11 cellular contexts compared by ENCODE assay signal in genomic region chr3:108296239-108296638, GRCh38. TPM values are rescaled to one million over a fixed set of nuclear protein-coding genes. Genes with fewer than 3 reads are reported as not detected.
DNase-seq lines count a peak whose midpoint lies in the region; ATAC-seq, FAIRE-seq and TF ChIP-seq lines count a peak whose summit lies in the region.
"Had no signal": no experiment of that assay in that cellular context is flagged by ENCODE, and none has a peak within 500 bp of the region (broad histone marks: within the 10 kb centered on the region; RNA-seq: fewer than 3 reads in every experiment).

HHLA2 (plus strand) TSS chr3:108296548; CDS start chr3:108351814, 55,266 bp downstream.

- no peak within 1 kb of the TSS for H2BK120ac ChIP-seq in IMR-90 (ENCODE audit: low read depth, low read length)

- peaks cover 21 to 53% (median 39%) of the 10 kb centered on the region in 10 experiments for H3K4me1 ChIP-seq in BLaER1 treated with 17β-estradiol and CSF1 and Interleukin-3, amounts not matched to agents 10 nM and 100 nM
- peaks cover 2% of the 10 kb centered on the region for H3K4me1 ChIP-seq in IMR-90 (ENCODE audit: control insufficient read depth, insufficient read depth, low read length)

- H3K4ac ChIP-seq in IMR-90 (ENCODE audit: low read depth, low read length), result no peak within 1 kb of the TSS

- POLR2A ChIA-PET in IMR-90 (lab: Charles Lee; ENCODE audit: unreplicated experiment), result no interaction called here

- H2AK5ac ChIP-seq in IMR-90 (ENCODE audit: low read depth, low read length), result no peak within 1 kb of the TSS

- H2AFZ ChIP-seq in IMR-90 (replicated peaks; ENCODE audit: low read length, poor library complexity), result no peak within 1 kb of the TSS

- no peak within 1 kb of the TSS for H3K9ac ChIP-seq in BLaER1 treated with 17β-estradiol and CSF1 and Interleukin-3, amounts not matched to agents 10 nM and 100 nM
- no peak within 1 kb of the TSS for H3K9ac ChIP-seq in IMR-90 (ENCODE audit: low read depth, low read length)
- H3K9ac ChIP-seq: SK-N-SH had no signal

- H3K14ac ChIP-seq in IMR-90 (replicated peaks; ENCODE audit: low read depth, low read length), result no peak within 1 kb of the TSS

- CTCF ChIA-PET in IMR-90 (lab: Yijun Ruan, JAX), result interaction anchor here (0.6 kb wide), 1 partner anchor 25 kb away, joined by 3 read pairs; no protein-coding TSS in a partner anchor

- no peaks in the 10 kb centered on the region for H4K20me1 ChIP-seq in BLaER1 treated with 17β-estradiol and CSF1 and Interleukin-3, amounts not matched to agents 10 nM and 100 nM
- no peaks in the 10 kb centered on the region for H4K20me1 ChIP-seq in IMR-90 (ENCODE audit: insufficient read depth, low read length)

- H4K5ac ChIP-seq in IMR-90 (ENCODE audit: low read depth, low read length), result no peak within 1 kb of the TSS

- H3K36me3 ChIP-seq in BLaER1 treated with 17β-estradiol and CSF1 and Interleukin-3, amounts not matched to agents 10 nM and 100 nM, result no peaks in the 10 kb centered on the region
- no peaks in the 10 kb centered on the region for H3K36me3 ChIP-seq in IMR-90 (ENCODE audit: control insufficient read depth, insufficient read depth, low read length)
- H3K36me3 ChIP-seq: esophagus muscularis mucosa had no signal

- H2BK5ac ChIP-seq in IMR-90 (ENCODE audit: low read depth, low read length, poor library complexity, severe bottlenecking), result no peak within 1 kb of the TSS

- FAIRE-seq in D721Med (lab: Jason Lieb, UNC), result no peak

- no peak within 1 kb of the TSS for H3K56ac ChIP-seq in IMR-90 (ENCODE audit: extremely low read depth, insufficient read depth, low read length)

- TF ChIP-seq RAD21 in IMR-90 (IDR thresholded peaks at IDR 0.05; ENCODE audit: low read length), result no peak

- DNase-seq in IMR-90 (peak; percentile 13), epithelial cell of proximal tubule (ENCODE audit: low read depth) (peak; percentile 64), posterior cingulate gyrus (no peak), inferior parietal cortex (ENCODE audit: extremely low spot score) (no peak), lower leg skin (ENCODE audit: low spot score in 2 of 2) (no peak), D721Med (ENCODE audit: insufficient read length, low spot score) (no peak)
- DNase-seq: activated gamma-delta T cell, SK-N-SH had no signal

- H2BK20ac ChIP-seq in IMR-90 (ENCODE audit: low read depth, low read length), result no peak within 1 kb of the TSS

- WGBS in IMR-90 (ENCODE audit: extremely low coverage in 2 of 2, insufficient read length in 1 of 2), 2 experiments, result no CpG with 5 or more reads among the region's 2 CpGs
- 67 to 75% methylated on average over 2 of the region's 2 CpGs for WGBS in lower leg skin, 2 donors

- BruUV-seq in IMR-90 (replicated peaks; lab: Mats Ljungman, UMichigan), result no TSS peak

- intact Hi-C loops in IMR-90 (cut with micrococcal nuclease), result no loop called here
- intact Hi-C loops in posterior cingulate gyrus (cut with DNase I), result no loop called here
- intact Hi-C loops in lower leg skin (cut with DNase I; ENCODE audit: low total_unique reads), result no loop called here

- no peak within 1 kb of the TSS for H4K91ac ChIP-seq in IMR-90 (ENCODE audit: insufficient read depth, low read depth, low read length)

- no peak within 1 kb of the TSS for H4K8ac ChIP-seq in IMR-90 (ENCODE audit: low read depth in 2 of 2, low read length in 2 of 2)

- peaks cover 3 to 9% (median 8%) of the 10 kb centered on the region in 11 experiments; a peak in 12 of 22 replicates for H3K9me3 ChIP-seq in BLaER1 treated with 17β-estradiol and CSF1 and Interleukin-3, amounts not matched to agents 10 nM and 100 nM (replicated peaks in 1 of 11)
- H3K9me3 ChIP-seq in IMR-90 (ENCODE audit: control insufficient read depth, insufficient read depth, low read length), result no peaks in the 10 kb centered on the region
- H3K9me3 ChIP-seq: esophagus muscularis mucosa, SK-N-SH had no signal

- H3K79me1 ChIP-seq in IMR-90 (ENCODE audit: low read depth in 1 of 2, low read length in 2 of 2), result no peaks in the 10 kb centered on the region

- ATAC-seq in GM19023 (IDR thresholded peaks at IDR 0.05; ENCODE audit: unreplicated experiment), result peak; percentile 34
- no peak for ATAC-seq in IMR-90 (ENCODE audit: low read depth)

- TF ChIP-seq POLR2A in IMR-90 (IDR thresholded peaks at IDR 0.05; ENCODE audit: low read depth, low read length) (no peak), lower leg skin (IDR thresholded peaks at IDR 0.05) (no peak)

- peak within 1 kb of the TSS in 6 of 11 experiments; percentile 62 to 93 (median 86); a peak in 10 of 22 replicates for H3K4me2 ChIP-seq in BLaER1 treated with 17β-estradiol and CSF1 and Interleukin-3, amounts not matched to agents 10 nM and 100 nM
- H3K4me2 ChIP-seq in IMR-90 (ENCODE audit: low read depth, low read length), result no peak within 1 kb of the TSS
- H3K4me2 ChIP-seq: SK-N-SH had no signal

- H3K18ac ChIP-seq in IMR-90 (ENCODE audit: low read depth, low read length), result no peak within 1 kb of the TSS

- no peak within 1 kb of the TSS for H2BK15ac ChIP-seq in IMR-90 (ENCODE audit: low read depth, low read length)

- H3K9me1 ChIP-seq in IMR-90 (ENCODE audit: insufficient read depth, low read length), result peaks cover 2% of the 10 kb centered on the region; the same call in 1 of the 2 replicates

- H3K4me3 ChIP-seq in BLaER1 treated with 17β-estradiol and CSF1 and Interleukin-3, amounts not matched to agents 10 nM and 100 nM, result no peak within 1 kb of the TSS
- H3K4me3 ChIP-seq in IMR-90 (ENCODE audit: insufficient read depth, low read depth, low read length), result no peak within 1 kb of the TSS
- H3K4me3 ChIP-seq in epithelial cell of proximal tubule (ENCODE audit: low read depth, low read length), result no peak within 1 kb of the TSS
- no peak within 1 kb of the TSS for H3K4me3 ChIP-seq in lower leg skin (ENCODE audit: low read depth, poor library complexity, severe bottlenecking)
- H3K4me3 ChIP-seq: esophagus muscularis mucosa had no signal

- peak within 1 kb of the TSS in 4 of 11 experiments; percentile 77 to 90 (median 87); a peak in 4 of 22 replicates for H3K27ac ChIP-seq in BLaER1 treated with 17β-estradiol and CSF1 and Interleukin-3, amounts not matched to agents 10 nM and 100 nM
- no peak within 1 kb of the TSS for H3K27ac ChIP-seq in IMR-90 (ENCODE audit: insufficient read depth, low read length)
- H3K27ac ChIP-seq: esophagus muscularis mucosa had no signal

- H3K23ac ChIP-seq in IMR-90 (ENCODE audit: low read depth, low read length), result no peak within 1 kb of the TSS

- dilution Hi-C loops in IMR-90 (cut with HindIII; ENCODE audit: low sequenced_read_pairs, unreplicated experiment), result no loop called here

- no peaks in the 10 kb centered on the region for H3K27me3 ChIP-seq in BLaER1 treated with 17β-estradiol and CSF1 and Interleukin-3, amounts not matched to agents 10 nM and 100 nM
- H3K27me3 ChIP-seq in IMR-90 (ENCODE audit: control insufficient read depth, insufficient read depth, low read length), result no peaks in the 10 kb centered on the region
- H3K27me3 ChIP-seq: esophagus muscularis mucosa had no signal

- TF ChIP-seq CTCF in IMR-90 (conservative IDR thresholded peaks at IDR 0.05; ENCODE audit: low read depth, low read length) (no peak), epithelial cell of proximal tubule (conservative IDR thresholded peaks at IDR 0.05; ENCODE audit: low read depth, low read length) (no peak), lower leg skin (IDR thresholded peaks at IDR 0.05) (no peak), D721Med (IDR thresholded peaks at IDR 0.05; ENCODE audit: insufficient read depth, missing control alignments) (no peak)

- H2AK9ac ChIP-seq in IMR-90 (replicated peaks; ENCODE audit: low read depth, low read length, poor library complexity), result no peak within 1 kb of the TSS

- in situ Hi-C loops in IMR-90 (cut with MboI; ENCODE audit: low sequenced_read_pairs), result no loop called here

TF ChIP-seq in IMR-90, 13 proteins besides CTCF, POLR2A, EP300 and RAD21:
- TF ChIP-seq RFX5 (IDR thresholded peaks at IDR 0.05; ENCODE audit: low read depth, low read length) (no peak), MAZ (IDR thresholded peaks at IDR 0.05; ENCODE audit: borderline replicate concordance, low read depth, low read length) (no peak), MXI1 (IDR thresholded peaks at IDR 0.05; ENCODE audit: borderline replicate concordance, low read depth, low read length) (no peak), CEBPB (IDR thresholded peaks at IDR 0.05; ENCODE audit: low read depth, low read length) (no peak), BHLHE40 (IDR thresholded peaks at IDR 0.05; ENCODE audit: low read depth, low read length) (no peak), SMC3 (IDR thresholded peaks at IDR 0.05; ENCODE audit: low read depth, low read length) (no peak), ELK1 (IDR thresholded peaks at IDR 0.05; ENCODE audit: borderline replicate concordance, low read depth, low read length) (no peak), MAFK (IDR thresholded peaks at IDR 0.05; ENCODE audit: low read depth, low read length) (no peak), USF2 (IDR thresholded peaks at IDR 0.05; ENCODE audit: low read depth, low read length) (no peak), NFE2L2 (IDR thresholded peaks at IDR 0.05; ENCODE audit: low read depth, low read length) (no peak), RCOR1 (IDR thresholded peaks at IDR 0.05; ENCODE audit: insufficient replicate concordance, low read length) (no peak), CHD1 (IDR thresholded peaks at IDR 0.05; ENCODE audit: low read depth, low read length) (no peak), FOS (IDR thresholded peaks at IDR 0.05; ENCODE audit: low read depth, low read length) (no peak)

RNA-seq across cellular contexts. Expression of gene HHLA2, which starts in this region (rescaled TPM):
- not detected in 2 replicates for total RNA-seq in IMR-90 (2012; rRNA removed)
- polyA plus RNA-seq in IMR-90 (2012; rRNA removed), result not detected in 2 replicates
- polyA plus RNA-seq in IMR-90 (2012; cell fraction: cytosol; rRNA removed), result not detected in 2 replicates
- not detected in 2 replicates for polyA plus RNA-seq in IMR-90 (2012; cell fraction: nucleus; rRNA removed; ENCODE audit: low replicate concordance)
- 0.23 TPM in 1 of 2 replicates, not detected in the other for total RNA-seq in epithelial cell of proximal tubule
- total RNA-seq in lower leg skin, result not detected
- total RNA-seq: esophagus muscularis mucosa had no signal
- polyA plus RNA-seq: SK-N-SH had no signal

Comparison
In these comparisons a context has a peak if more than half of its experiments do, and no peak if none do; other contexts are left out.
1. Peak in DNase-seq in IMR-90; RNA of the gene not detected or under 1 TPM.
2. Peak in DNase-seq in epithelial cell of proximal tubule; RNA of the gene not detected or under 1 TPM.